ENCODE assay signal across 20 cellular contexts in genomic region chr16:84919751-84920150, GRCh38.
"Had no signal": no experiment of that assay in that cellular context is flagged by ENCODE, and none has a peak within 500 bp of the region (broad histone marks: within the 10 kb centered on the region; RNA-seq: fewer than 3 reads in every experiment).

No MANE protein-coding gene starts in this region.

- H3K36me3 Mint-ChIP-seq: activated CD4-positive, alpha-beta memory T cell treated with anti-CD3 and anti-CD28 coated beads for 36 hours; activated naive CD8-positive, alpha-beta T cell treated with anti-CD3 and anti-CD28 coated beads, Interleukin-2, amount 10 ng/mL, durations not matched to agents 7 days and 5 days; brain; naive thymus-derived CD8-positive, alpha-beta T cell; T-cell had no signal

- H3K36me3 ChIP-seq: upper lobe of left lung had no signal

- H3K27ac Mint-ChIP-seq: activated B cell treated with CpG ODN at 0.5 μM for 24 hours; activated CD4-positive, alpha-beta memory T cell treated with anti-CD3 and anti-CD28 coated beads for 36 hours; activated naive CD8-positive, alpha-beta T cell treated with anti-CD3 and anti-CD28 coated beads, Interleukin-2, amount 10 ng/mL, durations not matched to agents 7 days and 5 days; T-cell had no signal

- H3K27me3 Mint-ChIP-seq: brain had no signal

- ATAC-seq: left colon; mucosa of descending colon; naive thymus-derived CD8-positive, alpha-beta T cell; T-cell had no signal

- H3K9me3 ChIP-seq: mucosa of descending colon, upper lobe of left lung had no signal

- H3K9me3 Mint-ChIP-seq: activated B cell treated with CpG ODN at 0.5 μM for 24 hours; activated CD4-positive, alpha-beta memory T cell treated with anti-CD3 and anti-CD28 coated beads for 36 hours; activated naive CD8-positive, alpha-beta T cell treated with anti-CD3 and anti-CD28 coated beads, Interleukin-2, amount 10 ng/mL, durations not matched to agents 7 days and 5 days; naive thymus-derived CD8-positive, alpha-beta T cell; T-cell had no signal

- H3K27ac ChIP-seq: dorsolateral prefrontal cortex, SK-N-MC, upper lobe of left lung had no signal

- H3K4me1 Mint-ChIP-seq: activated B cell treated with CpG ODN at 0.5 μM for 24 hours; activated naive CD8-positive, alpha-beta T cell treated with anti-CD3 and anti-CD28 coated beads, Interleukin-2, amount 10 ng/mL, durations not matched to agents 7 days and 5 days; T-cell had no signal

- H3K4me3 Mint-ChIP-seq: activated B cell treated with CpG ODN at 0.5 μM for 24 hours; activated CD4-positive, alpha-beta memory T cell treated with anti-CD3 and anti-CD28 coated beads for 36 hours; activated naive CD8-positive, alpha-beta T cell treated with anti-CD3 and anti-CD28 coated beads, Interleukin-2, amount 10 ng/mL, durations not matched to agents 7 days and 5 days; brain; naive thymus-derived CD8-positive, alpha-beta T cell; T-cell had no signal

- H3K4me3 ChIP-seq: dorsolateral prefrontal cortex, lung, mucosa of descending colon, SK-N-MC, upper lobe of left lung had no signal

- H3K27me3 ChIP-seq: upper lobe of left lung had no signal

- DNase-seq: activated B cell treated with CpG ODN at 0.5 μM for 24 hours; activated CD4-positive, alpha-beta memory T cell treated with anti-CD3 and anti-CD28 coated beads for 36 hours; activated CD4-positive, alpha-beta T cell treated with anti-CD3 and anti-CD28 coated beads for 4 hours; activated naive CD8-positive, alpha-beta T cell treated with anti-CD3 and anti-CD28 coated beads, Interleukin-2, amount 10 ng/mL, durations not matched to agents 7 days and 5 days; caudate nucleus; dorsolateral prefrontal cortex; left colon; mucosa of descending colon; naive thymus-derived CD8-positive, alpha-beta T cell; retina; stimulated activated CD4-positive, alpha-beta T cell treated with anti-CD3 and anti-CD28 coated beads, Interleukin-12 subunit alpha, Interleukin-12 subunit beta, amount 100 ng/mL, for 4 hours; stimulated activated CD4-positive, alpha-beta T cell treated with anti-CD3 and anti-CD28 coated beads, Interleukin-1b, Interleukin-23, amount 100 ng/mL, for 48 hours; stimulated activated CD8-positive, alpha-beta memory T cell treated with anti-CD3 and anti-CD28 coated beads, Interleukin-4, amount 100 ng/mL, for 48 hours; stimulated activated naive CD4-positive, alpha-beta T cell; substantia nigra; T-cell; upper lobe of left lung had no signal
